ENCODE assay signal across 16 cellular contexts in the genomic region with DNA sequence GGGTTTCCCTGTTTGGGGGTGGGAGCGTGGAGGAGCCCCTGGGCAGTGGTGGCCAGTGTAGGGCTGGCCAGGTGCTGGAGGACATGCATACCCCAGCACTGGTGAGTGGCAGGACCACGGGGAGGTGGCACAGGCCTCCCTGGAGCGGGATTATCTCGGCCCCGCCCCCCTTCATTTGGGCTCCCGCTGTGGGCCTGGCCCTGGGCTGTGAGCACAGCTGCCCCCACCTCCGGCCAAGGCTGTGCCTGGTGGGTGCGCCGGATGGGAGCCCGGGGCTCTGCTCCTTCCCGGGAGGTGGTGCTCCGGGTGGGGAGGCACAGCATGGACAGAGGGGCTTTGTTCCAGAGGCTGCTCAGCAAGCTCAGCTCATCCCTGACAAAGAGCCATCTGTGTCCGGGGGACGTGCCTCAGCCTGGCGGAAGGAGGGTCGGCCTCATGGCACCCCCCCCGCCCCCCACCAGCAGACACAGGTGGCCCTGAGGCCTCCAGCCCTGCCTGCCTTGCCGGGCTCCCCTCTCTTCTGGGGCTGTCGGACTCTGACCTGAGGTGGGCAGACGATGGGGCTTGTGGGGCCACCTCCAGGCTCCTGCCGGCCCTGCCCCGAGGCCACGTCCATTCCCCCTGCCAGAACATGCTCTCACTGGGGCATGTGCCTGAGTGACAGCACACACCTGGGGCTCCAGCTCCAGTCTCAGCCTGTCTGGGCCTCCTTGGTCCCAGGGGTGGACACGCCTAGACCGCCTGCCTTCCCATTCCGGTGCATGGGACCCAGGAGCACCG. TPM values are rescaled to one million over a fixed set of nuclear protein-coding genes. Genes with fewer than 3 reads are reported as not detected.
DNase-seq lines count a peak whose midpoint lies in the region; TF ChIP-seq lines count a peak whose summit lies in the region.
"Had no signal": no experiment of that assay in that cellular context is flagged by ENCODE, and none has a peak within 500 bp of the region (broad histone marks: within the 10 kb centered on the region; RNA-seq: fewer than 3 reads in every experiment).

No MANE protein-coding gene starts in this region.

- no peak overlapping the region; the same call in 1 of the 2 replicates for H3K14ac ChIP-seq in H9 (ENCODE audit: insufficient read depth, low read length)

- no peak overlapping the region for H4K8ac ChIP-seq in H9 (replicated peaks; ENCODE audit: insufficient read length, low read depth, low read length)

- DNase-seq in H9 (peak; percentile 31), WERI-Rb-1 (peak; percentile 93), hypothalamus (lab: John Stamatoyannopoulos, UW) (peak in 48 of 51 donors; percentile 33 to 95 (median 82)), retina (peak; percentile 79), hepatic stellate cell (ENCODE audit: low spot score) (no peak), vagina (ENCODE audit: extremely low spot score in 2 of 2) (no peak), SHP77 (lab: John Stamatoyannopoulos, UW) (no peak)
- DNase-seq: activated CD8-positive, alpha-beta T cell treated with anti-CD3 and anti-CD28 coated beads, Interleukin-2, amount 10 ng/mL, durations not matched to agents 7 days and 5 days; dermis blood vessel endothelial cell; KBM-7; NCI-H1694 treated with DMSO at 0.1 percent for 48 hours; stimulated activated CD4-positive, alpha-beta T cell treated with anti-CD3 and anti-CD28 coated beads, Interleukin-4, amount 100 ng/mL, for 4 hours had no signal

- peaks cover 0 to 4% of the 10 kb centered on the region in 2 experiments; a peak in 1 of 5 replicates for H3K9me3 Mint-ChIP-seq in H9
- H3K9me3 Mint-ChIP-seq: T-helper 1 cell treated with Interleukin-12 subunit alpha and Interleukin-12 subunit beta and Interleukin-4 antibody, amounts not matched to agents 30 μg/mL and 1 μg/mL, for 36 hours had no signal

- H3K36me3 ChIP-seq in WERI-Rb-1 (peaks cover 3% of the 10 kb centered on the region), vagina (no peaks in the 10 kb centered on the region)

- no peak overlapping the region for H3K9ac ChIP-seq in H9 (ENCODE audit: extremely low read depth, insufficient read length, low read length)

- no peak for TF ChIP-seq CTCF in H9 (conservative IDR thresholded peaks at IDR 0.05)
- TF ChIP-seq CTCF in WERI-Rb-1 (IDR thresholded peaks at IDR 0.05; ENCODE audit: low read depth, low read length): no peak
- no peak for TF ChIP-seq CTCF in vagina (IDR thresholded peaks at IDR 0.05)

- H3K36me3 Mint-ChIP-seq in H9 (ENCODE audit: insufficient read depth in 1 of 3, low read depth in 3 of 3): no peaks in the 10 kb centered on the region; a peak in 1 of 7 replicates

- intact Hi-C loops in vagina (cut with DNase I): loop anchor here (10.0 kb wide), 1 partner anchor 285 kb away; no protein-coding TSS in a partner anchor

- no peak overlapping the region for H2AFZ ChIP-seq in H9 (ENCODE audit: low read length)

- H2AK5ac ChIP-seq in H9 (ENCODE audit: insufficient read length, low read length): no peak overlapping the region

- H3K18ac ChIP-seq in H9 (ENCODE audit: insufficient read length, low read depth, low read length): no peak overlapping the region

- no peak overlapping the region for H2BK120ac ChIP-seq in H9 (ENCODE audit: low read depth, low read length, poor library complexity, severe bottlenecking)

- H2BK15ac ChIP-seq in H9 (ENCODE audit: low read depth, low read length): no peak overlapping the region

- H3K4me1 Mint-ChIP-seq in H9: peaks cover 0 to 4% of the 10 kb centered on the region in 2 experiments; a peak in 2 of 4 replicates

- peaks cover 2% of the 10 kb centered on the region; the same call in 1 of the 2 replicates for H3K27me3 Mint-ChIP-seq in H9 (ENCODE audit: low read depth)

- no peak overlapping the region for H4K5ac ChIP-seq in H9 (ENCODE audit: insufficient read length, low read depth, low read length)

- no peak overlapping the region for H3K4me3 Mint-ChIP-seq in H9
- H3K4me3 Mint-ChIP-seq: activated CD8-positive, alpha-beta T cell treated with anti-CD3 and anti-CD28 coated beads, Interleukin-2, amount 10 ng/mL, durations not matched to agents 7 days and 5 days; T-helper 1 cell treated with Interleukin-12 subunit alpha and Interleukin-12 subunit beta and Interleukin-4 antibody, amounts not matched to agents 30 μg/mL and 1 μg/mL, for 36 hours had no signal

- H3K4ac ChIP-seq in H9 (ENCODE audit: low read depth, low read length): no peak overlapping the region

- peak overlapping the region in 1 of 3 experiments; percentile 94; a peak in 1 of 7 replicates for H3K27ac Mint-ChIP-seq in H9
- H3K27ac Mint-ChIP-seq: T-helper 1 cell treated with Interleukin-12 subunit alpha and Interleukin-12 subunit beta and Interleukin-4 antibody, amounts not matched to agents 30 μg/mL and 1 μg/mL, for 36 hours had no signal

- H3K56ac ChIP-seq in H9 (ENCODE audit: insufficient read length, low read depth, low read length): no peak overlapping the region

- no peak overlapping the region for H3K23ac ChIP-seq in H9 (ENCODE audit: insufficient read length, low read depth, low read length)

- H3K27ac ChIP-seq in H9 (ENCODE audit: insufficient read length, low read depth, low read length): no peak overlapping the region
- H3K27ac ChIP-seq in WERI-Rb-1: peak overlapping the region; percentile 92
- H3K27ac ChIP-seq in vagina: no peak overlapping the region

- H3K9me3 ChIP-seq in H9 (ENCODE audit: control insufficient read depth, low read depth, low read length) (no peaks in the 10 kb centered on the region), WERI-Rb-1 (ENCODE audit: severe bottlenecking) (no peaks in the 10 kb centered on the region), vagina (no peaks in the 10 kb centered on the region)
- H3K9me3 ChIP-seq: Caco-2, HAP-1 had no signal

- WGBS in H9 (ENCODE audit: extremely low coverage, insufficient read length, low lambda C conversion rate): no CpG with 5 or more reads among the region's 27 CpGs

- no peak overlapping the region for H2BK5ac ChIP-seq in H9 (ENCODE audit: insufficient read length, low read length)

- no peak overlapping the region for H4K91ac ChIP-seq in H9 (ENCODE audit: insufficient read length, low read depth, low read length)

- H2BK20ac ChIP-seq in H9 (ENCODE audit: low read depth, low read length, poor library complexity, severe bottlenecking): no peak overlapping the region

- no peaks in the 10 kb centered on the region for H4K20me1 ChIP-seq in H9 (ENCODE audit: control insufficient read depth, insufficient read depth, insufficient read length)

- H3K23me2 ChIP-seq in H9 (ENCODE audit: insufficient read length, low read depth, low read length, poor library complexity, severe bottlenecking): peaks cover 2% of the 10 kb centered on the region

- H3K79me1 ChIP-seq in H9 (ENCODE audit: insufficient read depth, low read depth, low read length, poor library complexity, severe bottlenecking): no peaks in the 10 kb centered on the region

- H3K4me2 ChIP-seq in H9 (ENCODE audit: insufficient read depth, insufficient read length, low read length): no peak overlapping the region

- no peak overlapping the region for H3T11ph ChIP-seq in H9 (ENCODE audit: low read length)

- no peaks in the 10 kb centered on the region for H3K79me2 ChIP-seq in H9 (ENCODE audit: insufficient read depth, low read length)

- H3K27me3 ChIP-seq in H9 (ENCODE audit: insufficient read depth, low read length) (no peaks in the 10 kb centered on the region), WERI-Rb-1 (ENCODE audit: insufficient read depth, low read depth, severe bottlenecking) (no peaks in the 10 kb centered on the region), vagina (no peaks in the 10 kb centered on the region)

- H3K4me3 ChIP-seq in WERI-Rb-1 (ENCODE audit: low read depth, low read length) (peak overlapping the region; percentile 34), vagina (no peak overlapping the region)
- H3K4me3 ChIP-seq: HAP-1, lung had no signal

- TF ChIP-seq POLR2A in vagina (IDR thresholded peaks at IDR 0.05): no peak

- H3K4me1 ChIP-seq in H9 (ENCODE audit: insufficient read depth, low read length) (no peaks in the 10 kb centered on the region), vagina (no peaks in the 10 kb centered on the region)
- H3K4me1 ChIP-seq: Caco-2, HAP-1 had no signal

- H2BK12ac ChIP-seq in H9 (ENCODE audit: insufficient read length, low read depth, low read length): no peak overlapping the region

RNA-seq across cellular contexts. Expression of a gene that starts 8.4 kb away (rescaled TPM):
- 26.2 TPM in 2 replicates for total RNA-seq in H9 (2021)
- total RNA-seq in vagina: 5.9 TPM

RNA-seq across cellular contexts. Expression of a gene that starts 12.8 kb away (rescaled TPM):
- total RNA-seq in H9 (2021): 6.9 and 8.8 TPM in 2 replicates
- 7.6 TPM for total RNA-seq in vagina

RNA-seq across cellular contexts. Expression of a gene that starts 24.8 kb away (rescaled TPM):
- total RNA-seq in H9 (2021) (5.7 and 7.2 TPM in 2 replicates), vagina (126 TPM)

RNA-seq across cellular contexts. Expression of a gene that starts 26.9 kb away (rescaled TPM):
- total RNA-seq in H9 (2021) (1.0 and 2.6 TPM in 2 replicates), vagina (9.3 TPM)
- total RNA-seq: Caco-2 had no signal

Comparison
In these comparisons a context has a peak if more than half of its experiments do, and no peak if none do; other contexts are left out.
1. DNase-seq: peak in H9 (single experiment), WERI-Rb-1 (single experiment), hypothalamus (48 of 51) and retina (single experiment); none in hepatic stellate cell (single experiment), vagina (0 of 2) and SHP77 (0 of 2).
2. RNA of a gene that starts 24.8 kb away (total RNA-seq): 126 TPM in vagina (single experiment); 5.7 to 7.2 TPM in H9; every median in the first group is over 10 times any median in the second.